8 cellular contexts compared by ENCODE assay signal in genomic region chr19:50024719-50025021, GRCh38. TPM values are rescaled to one million over a fixed set of nuclear protein-coding genes. Genes with fewer than 3 reads are reported as not detected.
DNase-seq lines count a peak whose midpoint lies in the region; ATAC-seq and TF ChIP-seq lines count a peak whose summit lies in the region.

No MANE protein-coding gene starts in this region.

- POLR2A ChIA-PET in CD8-positive, alpha-beta T cell (lab: Charles Lee), result interaction anchor here (0.9 to 2.4 kb wide), 3 partner anchors 23 to 155 kb away, joined by 3 to 9 read pairs (median 4); no protein-coding TSS in a partner anchor

- H3K4me1 Mint-ChIP-seq in CD8-positive, alpha-beta T cell (ENCODE audit: low read depth), result peaks cover 53% of the 10 kb centered on the region
- H3K4me1 Mint-ChIP-seq in chondrocyte (ENCODE audit: low read depth) (peaks cover 29% of the 10 kb centered on the region), nephron (peaks cover 17% of the 10 kb centered on the region)

- H3K9me3 ChIP-seq in CD8-positive, alpha-beta T cell (ENCODE audit: low read length), result no peaks in the 10 kb centered on the region
- no peaks in the 10 kb centered on the region for H3K9me3 ChIP-seq in HUES6 (ENCODE audit: control insufficient read depth, insufficient read depth, low read depth, low read length)

- no peaks in the 10 kb centered on the region for H3K27me3 ChIP-seq in CD8-positive, alpha-beta T cell (ENCODE audit: insufficient read depth, low read length)
- no peaks in the 10 kb centered on the region for H3K27me3 ChIP-seq in HUES6 (ENCODE audit: control insufficient read depth, insufficient read depth, low read length)

- CTCF ChIA-PET in CD8-positive, alpha-beta T cell (lab: Charles Lee), result interaction anchor here (0.6 to 1.5 kb wide), 2 partner anchors 24 to 249 kb away, joined by 3 to 6 read pairs; no protein-coding TSS in a partner anchor

- H3K4me3 ChIP-seq in CD8-positive, alpha-beta T cell (ENCODE audit: low read depth, low read length), result peak overlapping the region; percentile 88
- H3K4me3 ChIP-seq in HUES6 (ENCODE audit: low read depth, low read length), result peak overlapping the region; percentile 87

- H3K9me3 Mint-ChIP-seq in CD8-positive, alpha-beta T cell, result no peaks in the 10 kb centered on the region
- H3K9me3 Mint-ChIP-seq in chondrocyte (ENCODE audit: low read depth), result no peaks in the 10 kb centered on the region
- H3K9me3 Mint-ChIP-seq in nephron, result no peaks in the 10 kb centered on the region

- no peaks in the 10 kb centered on the region for H3K36me3 ChIP-seq in CD8-positive, alpha-beta T cell (ENCODE audit: insufficient read depth, low read length)
- H3K36me3 ChIP-seq in HUES6 (ENCODE audit: control insufficient read depth, insufficient read depth, low read length), result peaks cover 3% of the 10 kb centered on the region; the same call in 1 of the 2 replicates

- H3K36me3 Mint-ChIP-seq in CD8-positive, alpha-beta T cell, result peaks cover 40% of the 10 kb centered on the region
- H3K36me3 Mint-ChIP-seq in chondrocyte (ENCODE audit: low read depth) (no peaks in the 10 kb centered on the region), nephron (ENCODE audit: low read depth) (peaks cover 17% of the 10 kb centered on the region)

- intact Hi-C loops in CD8-positive, alpha-beta T cell (cut with DNase I, micrococcal nuclease), result loop anchor here (1.0 to 5.0 kb wide), 8 partner anchors 26 to 1662 kb away; partner anchors contain the start of genes ATF5 (in 2 of the 2), NUP62 (in 2 of the 2), AP2A1 (in 1 of the 2) and FUZ (in 1 of the 2)

- TF ChIP-seq CTCF in CD8-positive, alpha-beta T cell (IDR thresholded peaks at IDR 0.05), result no peak
- TF ChIP-seq CTCF in chondrocyte (IDR thresholded peaks at IDR 0.05) (no peak), nephron (IDR thresholded peaks at IDR 0.05; ENCODE audit: unreplicated experiment in 3 of 3) (no peak), GM20000 (IDR thresholded peaks at IDR 0.05; ENCODE audit: extremely low read depth, missing control alignments) (no peak)

- ATAC-seq in CD8-positive, alpha-beta T cell, result no peak

- no peak for DNase-seq in CD8-positive, alpha-beta T cell
- DNase-seq in chondrocyte (ENCODE audit: low spot score) (no peak), GM20000 (ENCODE audit: low spot score) (no peak), NCI-H146 treated with DMSO at 0.1 percent for 48 hours (lab: John Stamatoyannopoulos, UW; ENCODE audit: unreplicated experiment) (no peak), SW480 (ENCODE audit: low spot score) (no peak)
- no peak for DNase-seq in stimulated activated CD4-positive, alpha-beta T cell treated with anti-CD3 and anti-CD28 coated beads, Interleukin-2, amount 100 ng/mL, for 48 hours

- H3K27me3 Mint-ChIP-seq in CD8-positive, alpha-beta T cell (ENCODE audit: low read depth), result no peaks in the 10 kb centered on the region
- no peaks in the 10 kb centered on the region for H3K27me3 Mint-ChIP-seq in chondrocyte (ENCODE audit: low read depth)
- no peaks in the 10 kb centered on the region for H3K27me3 Mint-ChIP-seq in nephron (ENCODE audit: low read depth)

- peak overlapping the region; percentile 98 for H3K27ac Mint-ChIP-seq in CD8-positive, alpha-beta T cell
- H3K27ac Mint-ChIP-seq in chondrocyte (ENCODE audit: unreplicated experiment), result peak overlapping the region; percentile 97
- peak overlapping the region in 2 of 3 experiments; percentile 44 to 88 for H3K27ac Mint-ChIP-seq in nephron

- peak overlapping the region; percentile 70 for H3K9ac ChIP-seq in HUES6 (ENCODE audit: low read length)

- peaks cover 29% of the 10 kb centered on the region for H3K4me1 ChIP-seq in CD8-positive, alpha-beta T cell (ENCODE audit: insufficient read depth, low read length)
- no peaks in the 10 kb centered on the region for H3K4me1 ChIP-seq in HUES6 (ENCODE audit: control insufficient read depth, insufficient read depth, low read length)

- H3K27ac ChIP-seq in CD8-positive, alpha-beta T cell (ENCODE audit: low read depth, low read length), result peak overlapping the region; percentile 98
- H3K27ac ChIP-seq in HUES6 (ENCODE audit: low read depth, low read length), result peak overlapping the region; percentile 31; the same call in 1 of the 2 replicates

- peak overlapping the region; percentile 90 for H3K4me3 Mint-ChIP-seq in CD8-positive, alpha-beta T cell
- H3K4me3 Mint-ChIP-seq in chondrocyte (ENCODE audit: unreplicated experiment), result peak overlapping the region; percentile 96
- H3K4me3 Mint-ChIP-seq in nephron, result peak overlapping the region; percentile 94 to 97 (median 95)

RNA-seq across cellular contexts. Expression of gene VRK3, which starts 0.5 kb away (rescaled TPM):
- total RNA-seq in CD8-positive, alpha-beta T cell, result 10 to 100 TPM; 71.1 to 73.1 TPM
- total RNA-seq in chondrocyte, result 21.0 to 21.9 TPM (median 21.1 TPM) in 3 replicates

RNA-seq across cellular contexts. Expression of gene ZNF473, which starts 1.1 kb away (rescaled TPM):
- total RNA-seq in CD8-positive, alpha-beta T cell, result 1 to 10 TPM; 5.2 to 5.8 TPM
- 7.0 to 7.3 TPM (median 7.0 TPM) in 3 replicates for total RNA-seq in chondrocyte
